Comparison of ENCODE assay signal across 1 cellular context in the genomic region with DNA sequence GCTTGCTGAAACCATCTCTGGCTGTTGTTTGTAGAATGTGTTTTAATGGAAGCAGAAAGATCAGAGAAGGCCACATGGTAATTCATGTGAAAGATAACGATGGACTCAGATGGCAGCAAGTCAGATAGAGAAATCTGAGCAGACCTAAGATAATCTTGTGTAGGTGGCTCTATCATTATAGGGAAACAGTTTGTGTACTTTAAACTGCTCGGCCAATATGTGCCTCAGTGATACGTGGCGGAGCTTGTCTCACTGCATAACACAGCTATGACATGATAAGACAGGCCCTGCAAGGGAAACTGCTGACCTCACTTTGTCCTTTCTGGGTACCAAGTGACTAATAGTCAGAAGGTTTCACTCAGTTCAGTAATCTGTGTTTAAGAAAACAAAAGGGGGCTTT.
A peak's percentile ranks its signal among the peaks of the same experiment; 100 is the strongest.
TF ChIP-seq lines count a peak whose summit lies in the region.

No MANE protein-coding gene starts in this region.

TF ChIP-seq in K562, 482 proteins besides CTCF, POLR2A, EP300 and RAD21 (continued from another document and continues in another):
- TF ChIP-seq, protein P1, sequence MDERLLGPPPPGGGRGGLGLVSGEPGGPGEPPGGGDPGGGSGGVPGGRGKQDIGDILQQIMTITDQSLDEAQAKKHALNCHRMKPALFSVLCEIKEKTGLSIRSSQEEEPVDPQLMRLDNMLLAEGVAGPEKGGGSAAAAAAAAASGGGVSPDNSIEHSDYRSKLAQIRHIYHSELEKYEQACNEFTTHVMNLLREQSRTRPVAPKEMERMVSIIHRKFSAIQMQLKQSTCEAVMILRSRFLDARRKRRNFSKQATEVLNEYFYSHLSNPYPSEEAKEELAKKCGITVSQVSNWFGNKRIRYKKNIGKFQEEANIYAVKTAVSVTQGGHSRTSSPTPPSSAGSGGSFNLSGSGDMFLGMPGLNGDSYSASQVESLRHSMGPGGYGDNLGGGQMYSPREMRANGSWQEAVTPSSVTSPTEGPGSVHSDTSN (CRISPR knock-in tag; IDR thresholded peaks at IDR 0.05; ENCODE audit: low read depth) = no peak
- TF ChIP-seq, protein P1 (tag; conservative IDR thresholded peaks at IDR 0.05; ENCODE audit: low read depth) = no peak
- TF ChIP-seq ZNF146 (CRISPR knock-in tag; IDR thresholded peaks at IDR 0.05; ENCODE audit: unreplicated experiment) (no peak), BRD9 (IDR thresholded peaks at IDR 0.05; ENCODE audit: low read depth, partially characterized antibody) (peak; percentile 45), MAFF (IDR thresholded peaks at IDR 0.05; ENCODE audit: low read length) (peak; percentile 65; the same call in 1 of the 2 replicates), NR2C1 (IDR thresholded peaks at IDR 0.05) (no peak), NR2C1 (tag; IDR thresholded peaks at IDR 0.05) (peak; percentile 53; the same call in 1 of the 2 replicates), MIER1 (IDR thresholded peaks at IDR 0.05; ENCODE audit: low read depth) (peak; percentile 48; the same call in 1 of the 2 replicates), CXXC5 (CRISPR knock-in tag; IDR thresholded peaks at IDR 0.05) (peak; percentile 55), ZNF212 (CRISPR knock-in tag; IDR thresholded peaks at IDR 0.05) (no peak), FOXA1 (IDR thresholded peaks at IDR 0.05; ENCODE audit: borderline replicate concordance) (peak; percentile 83), ARID1B (IDR thresholded peaks at IDR 0.05) (peak; percentile 98), NBN (IDR thresholded peaks at IDR 0.05; ENCODE audit: low read depth) (peak; percentile 84; the same call in 1 of the 2 replicates), ATF7 (IDR thresholded peaks at IDR 0.05) (peak; percentile 86), ZNF175 (CRISPR knock-in tag; IDR thresholded peaks at IDR 0.05; ENCODE audit: low read depth) (0 out of 2 replicates have a peak, but pooled peaks have one; percentile 31), NR2C2 (CRISPR knock-in tag; IDR thresholded peaks at IDR 0.05) (no peak), NR2C2 (tag; IDR thresholded peaks at IDR 0.05) (peak; percentile 47), ZEB2 (IDR thresholded peaks at IDR 0.05) (peak; percentile 90), MYC (IDR thresholded peaks at IDR 0.05; ENCODE audit: low read depth, low read length) (peak; percentile 54; the same call in 1 of the 2 replicates), MYC (CRISPR knock-in tag; IDR thresholded peaks at IDR 0.05; ENCODE audit: borderline replicate concordance, low read depth) (no peak), NCOR1 (IDR thresholded peaks at IDR 0.05) (peak; percentile 96), SMAD1 (IDR thresholded peaks at IDR 0.05; ENCODE audit: low read depth, low read length, partially characterized antibody) (peak; percentile 72), ZNF644 (tag; IDR thresholded peaks at IDR 0.05; ENCODE audit: low read depth) (no peak), GATAD2B (IDR thresholded peaks at IDR 0.05; ENCODE audit: borderline replicate concordance) (peak; percentile 56), KLF16 (IDR thresholded peaks at IDR 0.05) (peak; percentile 93), LARP7 (IDR thresholded peaks at IDR 0.05) (no peak), GATA2 (CRISPR knock-in tag; IDR thresholded peaks at IDR 0.05) (peak; percentile 77), LEF1 (IDR thresholded peaks at IDR 0.05) (peak; percentile 58; the same call in 1 of the 2 replicates), NCOA1 (IDR thresholded peaks at IDR 0.05; ENCODE audit: low read depth) (peak; percentile 89), TAL1 (IDR thresholded peaks at IDR 0.05) (peak; percentile 96), MTA3 (IDR thresholded peaks at IDR 0.05; ENCODE audit: borderline replicate concordance) (peak; percentile 65), STAG1 (CRISPR knock-in tag; IDR thresholded peaks at IDR 0.05; ENCODE audit: borderline replicate concordance) (no peak), HDAC3 (IDR thresholded peaks at IDR 0.05; ENCODE audit: borderline replicate concordance, partially characterized antibody) (peak; percentile 86), ZNF584 (CRISPR knock-in tag; IDR thresholded peaks at IDR 0.05; ENCODE audit: low read depth) (0 out of 2 replicates have a peak, but pooled peaks have one; percentile 55), ZNF316 (IDR thresholded peaks at IDR 0.05) (peak; percentile 87), ZNF766 (CRISPR knock-in tag; conservative IDR thresholded peaks at IDR 0.05) (peak; percentile 83), BACH1 (tag; IDR thresholded peaks at IDR 0.05) (peak; percentile 25; the same call in 1 of the 2 replicates), NR4A1 (CRISPR knock-in tag; IDR thresholded peaks at IDR 0.05) (no peak), NR4A1 (tag; IDR thresholded peaks at IDR 0.05) (peak; percentile 65; the same call in 1 of the 2 replicates), PHF8 (IDR thresholded peaks at IDR 0.05; ENCODE audit: borderline replicate concordance, low read length) (no peak), ZNF780A (CRISPR knock-in tag; IDR thresholded peaks at IDR 0.05) (no peak), FOXJ2 (tag; IDR thresholded peaks at IDR 0.05) (peak; percentile 79), ZKSCAN8 (CRISPR knock-in tag; IDR thresholded peaks at IDR 0.05) (0 out of 2 replicates have a peak, but pooled peaks have one; percentile 36), CCNT2 (IDR thresholded peaks at IDR 0.05; ENCODE audit: borderline replicate concordance, extremely low read depth, insufficient read length, low read depth, low read length) (peak; percentile 90), NFIC (IDR thresholded peaks at IDR 0.05) (peak; percentile 87), TCF3 (CRISPR knock-in tag; IDR thresholded peaks at IDR 0.05) (peak; percentile 93), CHD2 (IDR thresholded peaks at IDR 0.05; ENCODE audit: low read depth, low read length) (no peak), ZBTB17 (CRISPR knock-in tag; IDR thresholded peaks at IDR 0.05) (no peak), CREB1 (IDR thresholded peaks at IDR 0.05) (peak; percentile 71; the same call in 1 of the 2 replicates), CREB1 (CRISPR knock-in tag; IDR thresholded peaks at IDR 0.05) (peak; percentile 60; the same call in 1 of the 2 replicates), STAT5A (IDR thresholded peaks at IDR 0.05; ENCODE audit: borderline replicate concordance, low read length) (peak; percentile 83), PHF21A (IDR thresholded peaks at IDR 0.05; ENCODE audit: borderline replicate concordance, low read depth) (peak; percentile 87; the same call in 1 of the 2 replicates), CBFA2T3 (IDR thresholded peaks at IDR 0.05) (peak; percentile 99), RCOR1 (IDR thresholded peaks at IDR 0.05; ENCODE audit: borderline replicate concordance in 1 of 2, low read depth in 2 of 2, low read length in 2 of 2) (peak in 1 of 2 experiments; percentile 100; a peak in 3 of 4 replicates), ZNF695 (CRISPR knock-in tag; IDR thresholded peaks at IDR 0.05) (no peak), SMAD4 (CRISPR knock-in tag; conservative IDR thresholded peaks at IDR 0.05) (peak; percentile 55)
- TF ChIP-seq, protein P2, sequence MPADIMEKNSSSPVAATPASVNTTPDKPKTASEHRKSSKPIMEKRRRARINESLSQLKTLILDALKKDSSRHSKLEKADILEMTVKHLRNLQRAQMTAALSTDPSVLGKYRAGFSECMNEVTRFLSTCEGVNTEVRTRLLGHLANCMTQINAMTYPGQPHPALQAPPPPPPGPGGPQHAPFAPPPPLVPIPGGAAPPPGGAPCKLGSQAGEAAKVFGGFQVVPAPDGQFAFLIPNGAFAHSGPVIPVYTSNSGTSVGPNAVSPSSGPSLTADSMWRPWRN (IDR thresholded peaks at IDR 0.05; ENCODE audit: low read depth) = peak; percentile 88
- TF ChIP-seq, protein P3, sequence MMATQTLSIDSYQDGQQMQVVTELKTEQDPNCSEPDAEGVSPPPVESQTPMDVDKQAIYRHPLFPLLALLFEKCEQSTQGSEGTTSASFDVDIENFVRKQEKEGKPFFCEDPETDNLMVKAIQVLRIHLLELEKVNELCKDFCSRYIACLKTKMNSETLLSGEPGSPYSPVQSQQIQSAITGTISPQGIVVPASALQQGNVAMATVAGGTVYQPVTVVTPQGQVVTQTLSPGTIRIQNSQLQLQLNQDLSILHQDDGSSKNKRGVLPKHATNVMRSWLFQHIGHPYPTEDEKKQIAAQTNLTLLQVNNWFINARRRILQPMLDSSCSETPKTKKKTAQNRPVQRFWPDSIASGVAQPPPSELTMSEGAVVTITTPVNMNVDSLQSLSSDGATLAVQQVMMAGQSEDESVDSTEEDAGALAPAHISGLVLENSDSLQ (IDR thresholded peaks at IDR 0.05) = peak; percentile 73
- TF ChIP-seq, protein P4, sequence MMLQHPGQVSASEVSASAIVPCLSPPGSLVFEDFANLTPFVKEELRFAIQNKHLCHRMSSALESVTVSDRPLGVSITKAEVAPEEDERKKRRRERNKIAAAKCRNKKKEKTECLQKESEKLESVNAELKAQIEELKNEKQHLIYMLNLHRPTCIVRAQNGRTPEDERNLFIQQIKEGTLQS (IDR thresholded peaks at IDR 0.05) = peak; percentile 88
- TF ChIP-seq, protein P4 (CRISPR knock-in tag; conservative IDR thresholded peaks at IDR 0.05) = 0 out of 2 replicates have a peak, but pooled peaks have one; percentile 28
- TF ChIP-seq, protein P5, sequence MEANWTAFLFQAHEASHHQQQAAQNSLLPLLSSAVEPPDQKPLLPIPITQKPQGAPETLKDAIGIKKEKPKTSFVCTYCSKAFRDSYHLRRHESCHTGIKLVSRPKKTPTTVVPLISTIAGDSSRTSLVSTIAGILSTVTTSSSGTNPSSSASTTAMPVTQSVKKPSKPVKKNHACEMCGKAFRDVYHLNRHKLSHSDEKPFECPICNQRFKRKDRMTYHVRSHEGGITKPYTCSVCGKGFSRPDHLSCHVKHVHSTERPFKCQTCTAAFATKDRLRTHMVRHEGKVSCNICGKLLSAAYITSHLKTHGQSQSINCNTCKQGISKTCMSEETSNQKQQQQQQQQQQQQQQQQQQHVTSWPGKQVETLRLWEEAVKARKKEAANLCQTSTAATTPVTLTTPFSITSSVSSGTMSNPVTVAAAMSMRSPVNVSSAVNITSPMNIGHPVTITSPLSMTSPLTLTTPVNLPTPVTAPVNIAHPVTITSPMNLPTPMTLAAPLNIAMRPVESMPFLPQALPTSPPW (CRISPR knock-in tag; IDR thresholded peaks at IDR 0.05) = 0 out of 2 replicates have a peak, but pooled peaks have one; percentile 33
- TF ChIP-seq, protein P6, sequence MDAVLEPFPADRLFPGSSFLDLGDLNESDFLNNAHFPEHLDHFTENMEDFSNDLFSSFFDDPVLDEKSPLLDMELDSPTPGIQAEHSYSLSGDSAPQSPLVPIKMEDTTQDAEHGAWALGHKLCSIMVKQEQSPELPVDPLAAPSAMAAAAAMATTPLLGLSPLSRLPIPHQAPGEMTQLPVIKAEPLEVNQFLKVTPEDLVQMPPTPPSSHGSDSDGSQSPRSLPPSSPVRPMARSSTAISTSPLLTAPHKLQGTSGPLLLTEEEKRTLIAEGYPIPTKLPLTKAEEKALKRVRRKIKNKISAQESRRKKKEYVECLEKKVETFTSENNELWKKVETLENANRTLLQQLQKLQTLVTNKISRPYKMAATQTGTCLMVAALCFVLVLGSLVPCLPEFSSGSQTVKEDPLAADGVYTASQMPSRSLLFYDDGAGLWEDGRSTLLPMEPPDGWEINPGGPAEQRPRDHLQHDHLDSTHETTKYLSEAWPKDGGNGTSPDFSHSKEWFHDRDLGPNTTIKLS (IDR thresholded peaks at IDR 0.05; ENCODE audit: borderline replicate concordance, low read depth) = peak; percentile 72; the same call in 1 of the 2 replicates
- TF ChIP-seq, protein P7, sequence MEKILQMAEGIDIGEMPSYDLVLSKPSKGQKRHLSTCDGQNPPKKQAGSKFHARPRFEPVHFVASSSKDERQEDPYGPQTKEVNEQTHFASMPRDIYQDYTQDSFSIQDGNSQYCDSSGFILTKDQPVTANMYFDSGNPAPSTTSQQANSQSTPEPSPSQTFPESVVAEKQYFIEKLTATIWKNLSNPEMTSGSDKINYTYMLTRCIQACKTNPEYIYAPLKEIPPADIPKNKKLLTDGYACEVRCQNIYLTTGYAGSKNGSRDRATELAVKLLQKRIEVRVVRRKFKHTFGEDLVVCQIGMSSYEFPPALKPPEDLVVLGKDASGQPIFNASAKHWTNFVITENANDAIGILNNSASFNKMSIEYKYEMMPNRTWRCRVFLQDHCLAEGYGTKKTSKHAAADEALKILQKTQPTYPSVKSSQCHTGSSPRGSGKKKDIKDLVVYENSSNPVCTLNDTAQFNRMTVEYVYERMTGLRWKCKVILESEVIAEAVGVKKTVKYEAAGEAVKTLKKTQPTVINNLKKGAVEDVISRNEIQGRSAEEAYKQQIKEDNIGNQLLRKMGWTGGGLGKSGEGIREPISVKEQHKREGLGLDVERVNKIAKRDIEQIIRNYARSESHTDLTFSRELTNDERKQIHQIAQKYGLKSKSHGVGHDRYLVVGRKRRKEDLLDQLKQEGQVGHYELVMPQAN (IDR thresholded peaks at IDR 0.05; ENCODE audit: borderline replicate concordance) = no peak
- TF ChIP-seq, protein P8, sequence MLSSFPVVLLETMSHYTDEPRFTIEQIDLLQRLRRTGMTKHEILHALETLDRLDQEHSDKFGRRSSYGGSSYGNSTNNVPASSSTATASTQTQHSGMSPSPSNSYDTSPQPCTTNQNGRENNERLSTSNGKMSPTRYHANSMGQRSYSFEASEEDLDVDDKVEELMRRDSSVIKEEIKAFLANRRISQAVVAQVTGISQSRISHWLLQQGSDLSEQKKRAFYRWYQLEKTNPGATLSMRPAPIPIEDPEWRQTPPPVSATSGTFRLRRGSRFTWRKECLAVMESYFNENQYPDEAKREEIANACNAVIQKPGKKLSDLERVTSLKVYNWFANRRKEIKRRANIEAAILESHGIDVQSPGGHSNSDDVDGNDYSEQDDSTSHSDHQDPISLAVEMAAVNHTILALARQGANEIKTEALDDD (IDR thresholded peaks at IDR 0.05) = peak; percentile 81; the same call in 1 of the 2 replicates
- TF ChIP-seq, protein P9, sequence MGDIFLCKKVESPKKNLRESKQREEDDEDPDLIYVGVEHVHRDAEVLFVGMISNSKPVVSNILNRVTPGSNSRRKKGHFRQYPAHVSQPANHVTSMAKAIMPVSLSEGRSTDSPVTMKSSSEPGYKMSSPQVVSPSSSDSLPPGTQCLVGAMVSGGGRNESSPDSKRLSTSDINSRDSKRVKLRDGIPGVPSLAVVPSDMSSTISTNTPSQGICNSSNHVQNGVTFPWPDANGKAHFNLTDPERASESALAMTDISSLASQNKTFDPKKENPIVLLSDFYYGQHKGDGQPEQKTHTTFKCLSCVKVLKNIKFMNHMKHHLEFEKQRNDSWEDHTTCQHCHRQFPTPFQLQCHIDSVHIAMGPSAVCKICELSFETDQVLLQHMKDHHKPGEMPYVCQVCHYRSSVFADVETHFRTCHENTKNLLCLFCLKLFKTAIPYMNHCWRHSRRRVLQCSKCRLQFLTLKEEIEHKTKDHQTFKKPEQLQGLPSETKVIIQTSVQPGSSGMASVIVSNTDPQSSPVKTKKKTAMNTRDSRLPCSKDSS (IDR thresholded peaks at IDR 0.05; ENCODE audit: low read depth, partially characterized antibody) = no peak
